ENCODE assay signal across 1 cellular context in the genomic region with DNA sequence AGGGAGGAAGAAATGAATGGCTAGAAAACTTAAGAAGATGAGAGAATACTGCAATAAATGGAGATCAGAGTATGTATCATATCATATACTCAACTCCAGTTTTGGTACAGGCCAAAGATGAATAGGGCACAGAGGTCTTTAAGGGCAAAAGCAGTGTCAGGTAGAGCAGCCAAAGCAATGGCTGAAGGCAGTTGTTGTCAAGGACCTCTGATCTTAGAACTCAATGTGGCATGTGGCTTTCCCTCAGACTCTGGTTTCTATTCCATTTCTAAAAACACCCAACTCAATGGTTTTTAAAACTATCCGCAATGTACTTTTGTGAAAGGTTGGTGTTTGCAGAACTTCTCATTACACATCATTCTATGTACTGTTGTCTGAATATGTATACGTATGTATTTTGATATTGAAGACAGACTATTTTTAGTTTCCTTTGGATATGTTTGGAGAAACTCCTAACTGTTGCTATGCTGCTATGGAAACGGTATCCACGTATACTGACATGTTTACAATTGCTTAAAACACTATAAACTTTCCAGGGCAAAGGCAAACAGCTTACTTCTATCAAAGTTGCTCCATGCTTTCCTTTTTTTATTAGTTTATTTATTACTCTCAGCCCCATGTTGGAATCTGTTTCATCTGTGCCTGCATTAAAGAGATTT.
A peak's percentile ranks its signal among the peaks of the same experiment; 100 is the strongest.
TF ChIP-seq lines count a peak whose summit lies in the region.

No MANE protein-coding gene starts in this region.

TF ChIP-seq in GM12878, 131 proteins besides CTCF, POLR2A, EP300 and RAD21 (continued from another document):
- TF ChIP-seq, protein P1, sequence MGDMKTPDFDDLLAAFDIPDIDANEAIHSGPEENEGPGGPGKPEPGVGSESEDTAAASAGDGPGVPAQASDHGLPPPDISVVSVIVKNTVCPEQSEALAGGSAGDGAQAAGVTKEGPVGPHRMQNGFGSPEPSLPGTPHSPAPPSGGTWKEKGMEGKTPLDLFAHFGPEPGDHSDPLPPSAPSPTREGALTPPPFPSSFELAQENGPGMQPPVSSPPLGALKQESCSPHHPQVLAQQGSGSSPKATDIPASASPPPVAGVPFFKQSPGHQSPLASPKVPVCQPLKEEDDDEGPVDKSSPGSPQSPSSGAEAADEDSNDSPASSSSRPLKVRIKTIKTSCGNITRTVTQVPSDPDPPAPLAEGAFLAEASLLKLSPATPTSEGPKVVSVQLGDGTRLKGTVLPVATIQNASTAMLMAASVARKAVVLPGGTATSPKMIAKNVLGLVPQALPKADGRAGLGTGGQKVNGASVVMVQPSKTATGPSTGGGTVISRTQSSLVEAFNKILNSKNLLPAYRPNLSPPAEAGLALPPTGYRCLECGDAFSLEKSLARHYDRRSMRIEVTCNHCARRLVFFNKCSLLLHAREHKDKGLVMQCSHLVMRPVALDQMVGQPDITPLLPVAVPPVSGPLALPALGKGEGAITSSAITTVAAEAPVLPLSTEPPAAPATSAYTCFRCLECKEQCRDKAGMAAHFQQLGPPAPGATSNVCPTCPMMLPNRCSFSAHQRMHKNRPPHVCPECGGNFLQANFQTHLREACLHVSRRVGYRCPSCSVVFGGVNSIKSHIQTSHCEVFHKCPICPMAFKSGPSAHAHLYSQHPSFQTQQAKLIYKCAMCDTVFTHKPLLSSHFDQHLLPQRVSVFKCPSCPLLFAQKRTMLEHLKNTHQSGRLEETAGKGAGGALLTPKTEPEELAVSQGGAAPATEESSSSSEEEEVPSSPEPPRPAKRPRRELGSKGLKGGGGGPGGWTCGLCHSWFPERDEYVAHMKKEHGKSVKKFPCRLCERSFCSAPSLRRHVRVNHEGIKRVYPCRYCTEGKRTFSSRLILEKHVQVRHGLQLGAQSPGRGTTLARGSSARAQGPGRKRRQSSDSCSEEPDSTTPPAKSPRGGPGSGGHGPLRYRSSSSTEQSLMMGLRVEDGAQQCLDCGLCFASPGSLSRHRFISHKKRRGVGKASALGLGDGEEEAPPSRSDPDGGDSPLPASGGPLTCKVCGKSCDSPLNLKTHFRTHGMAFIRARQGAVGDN (IDR thresholded peaks at IDR 0.05): peak; percentile 70; the same call in 1 of the 2 replicates
- TF ChIP-seq MEF2A (IDR thresholded peaks at IDR 0.05; ENCODE audit: insufficient read depth, low read depth, low read length) (no peak), MTA3 (IDR thresholded peaks at IDR 0.05; ENCODE audit: borderline replicate concordance, low read length) (no peak), ELK1 (IDR thresholded peaks at IDR 0.05; ENCODE audit: low read depth, low read length) (no peak), CHD1 (IDR thresholded peaks at IDR 0.05; ENCODE audit: low read depth, low read length) (no peak)
- TF ChIP-seq, protein P2, sequence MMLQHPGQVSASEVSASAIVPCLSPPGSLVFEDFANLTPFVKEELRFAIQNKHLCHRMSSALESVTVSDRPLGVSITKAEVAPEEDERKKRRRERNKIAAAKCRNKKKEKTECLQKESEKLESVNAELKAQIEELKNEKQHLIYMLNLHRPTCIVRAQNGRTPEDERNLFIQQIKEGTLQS (IDR thresholded peaks at IDR 0.05; ENCODE audit: borderline replicate concordance, extremely low read depth, low read depth, low read length): no peak
